ENCODE assay signal across 1 cellular context in the genomic region with DNA sequence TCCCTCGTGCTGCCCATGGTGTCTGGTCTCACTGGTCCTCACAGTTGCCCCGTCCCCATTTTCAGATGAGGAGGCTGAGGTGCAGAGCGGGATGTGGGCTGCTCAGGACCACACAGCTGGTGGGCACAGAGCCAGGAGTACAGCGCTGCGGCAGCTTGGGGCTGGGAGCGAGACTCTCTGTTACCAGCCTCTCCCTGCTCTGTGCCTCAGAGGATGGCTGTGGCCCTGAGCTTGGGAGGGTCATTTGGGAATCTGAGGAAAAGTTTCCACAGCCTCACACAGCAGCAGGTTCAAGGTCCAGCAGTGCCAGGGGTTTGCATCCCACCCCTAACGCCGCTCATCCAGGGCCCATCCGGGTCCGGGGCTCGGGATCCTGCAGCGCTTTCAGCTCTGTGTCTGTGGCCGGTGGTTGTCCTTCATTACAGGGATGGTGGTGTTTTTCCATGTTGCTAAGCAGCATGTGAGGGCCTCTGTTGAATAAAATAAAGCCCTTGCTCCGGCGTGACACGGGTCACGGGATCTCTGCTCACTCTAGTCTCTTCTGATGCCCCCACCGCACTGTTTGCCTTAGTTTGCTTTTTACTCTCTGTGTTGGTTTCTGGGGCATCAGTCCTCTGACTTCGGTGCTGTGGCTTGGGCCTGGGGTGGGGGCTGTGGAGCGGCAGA.
TF ChIP-seq lines count a peak whose summit lies in the region.

No MANE protein-coding gene starts in this region.

TF ChIP-seq in HepG2, 621 proteins besides CTCF, POLR2A, EP300 and RAD21 (continued from another document):
- TF ChIP-seq DMTF1 (CRISPR knock-in tag; IDR thresholded peaks at IDR 0.05) = no peak
- TF ChIP-seq ATRX (CRISPR knock-in tag; IDR thresholded peaks at IDR 0.05; ENCODE audit: borderline replicate concordance) = no peak
- no peak for TF ChIP-seq KDM6A (CRISPR knock-in tag; IDR thresholded peaks at IDR 0.05; ENCODE audit: low read depth)
- TF ChIP-seq CBX5 (CRISPR knock-in tag; IDR thresholded peaks at IDR 0.05; ENCODE audit: borderline replicate concordance) = no peak
